ENCODE assay signal across 10 cellular contexts in the genomic region with DNA sequence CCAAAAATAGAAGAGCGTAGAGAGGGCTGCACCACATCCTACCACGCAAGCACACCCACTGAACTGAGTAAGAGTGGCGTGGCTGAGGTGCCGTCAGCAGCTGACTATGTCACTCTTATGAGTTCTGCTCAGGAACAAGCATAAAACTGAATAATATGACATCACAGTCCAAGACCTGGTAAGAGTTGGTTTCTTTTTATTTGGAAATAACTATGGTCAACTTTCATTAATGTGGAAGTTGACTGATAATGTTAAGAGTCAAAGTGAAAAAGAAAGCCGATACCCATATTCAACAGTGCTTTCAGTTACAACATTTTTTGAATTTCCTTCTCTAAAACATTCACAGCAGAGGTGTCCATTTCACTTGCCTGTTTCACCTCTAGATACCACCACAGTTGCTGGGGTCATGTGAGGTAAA. TPM values are rescaled to one million over a fixed set of nuclear protein-coding genes. Genes with fewer than 3 reads are reported as not detected.
DNase-seq lines count a peak whose midpoint lies in the region; ATAC-seq and TF ChIP-seq lines count a peak whose summit lies in the region.
"Had no signal": no experiment of that assay in that cellular context is flagged by ENCODE, and none has a peak within 500 bp of the region (broad histone marks: within the 10 kb centered on the region; RNA-seq: fewer than 3 reads in every experiment).

No MANE protein-coding gene starts in this region.

- no peak for TF ChIP-seq CTCF in breast epithelium (IDR thresholded peaks at IDR 0.05)

- peaks cover 40% of the 10 kb centered on the region for H3K36me3 Mint-ChIP-seq in activated CD4-positive, alpha-beta T cell treated with anti-CD3 and anti-CD28 coated beads for 36 hours (ENCODE audit: low read depth)
- peaks cover 37% of the 10 kb centered on the region for H3K36me3 Mint-ChIP-seq in activated CD4-positive, alpha-beta T cell treated with anti-CD3 and anti-CD28 coated beads, Interleukin-2, amount 10 ng/mL, durations not matched to agents 24 days and 14 days (ENCODE audit: low read depth)

- no peaks in the 10 kb centered on the region for H3K27me3 Mint-ChIP-seq in activated CD4-positive, alpha-beta T cell treated with anti-CD3 and anti-CD28 coated beads for 36 hours
- H3K27me3 Mint-ChIP-seq in activated CD4-positive, alpha-beta T cell treated with anti-CD3 and anti-CD28 coated beads, Interleukin-2, amount 10 ng/mL, durations not matched to agents 24 days and 14 days = no peaks in the 10 kb centered on the region
- H3K27me3 Mint-ChIP-seq: activated B cell treated with CpG ODN at 0.5 μM for 24 hours had no signal

- POLR2A ChIA-PET in activated CD4-positive, alpha-beta T cell treated with anti-CD3 and anti-CD28 coated beads for 36 hours (lab: Charles Lee) = no interaction called here

- DNase-seq in activated CD4-positive, alpha-beta T cell treated with anti-CD3 and anti-CD28 coated beads for 36 hours = peak; percentile 45
- no peak for DNase-seq in activated CD4-positive, alpha-beta T cell treated with anti-CD3 and anti-CD28 coated beads, Interleukin-2, amount 10 ng/mL, durations not matched to agents 24 days and 14 days
- DNase-seq in putamen (ENCODE audit: low spot score) (peak; percentile 66), GDM1 (lab: John Stamatoyannopoulos, UW) (no peak), breast epithelium (ENCODE audit: low spot score in 2 of 2) (no peak), GM03348 (ENCODE audit: low spot score) (no peak)
- DNase-seq: ACHN, activated B cell treated with CpG ODN at 0.5 μM for 24 hours had no signal

- no peak for TF ChIP-seq POLR2A in breast epithelium (IDR thresholded peaks at IDR 0.05)

- H3K36me3 ChIP-seq in breast epithelium = no peaks in the 10 kb centered on the region

- no peaks in the 10 kb centered on the region for H3K9me3 ChIP-seq in breast epithelium

- ATAC-seq in activated CD4-positive, alpha-beta T cell treated with anti-CD3 and anti-CD28 coated beads for 36 hours = peak; percentile 85
- ATAC-seq in GM21737 (IDR thresholded peaks at IDR 0.05; ENCODE audit: unreplicated experiment) = peak; percentile 60
- peak; percentile 71 for ATAC-seq in HG03521 (IDR thresholded peaks at IDR 0.05; ENCODE audit: unreplicated experiment)

- no peaks in the 10 kb centered on the region for H3K27me3 ChIP-seq in breast epithelium

- no peak overlapping the region for H3K4me3 ChIP-seq in breast epithelium

- intact Hi-C loops in activated CD4-positive, alpha-beta T cell treated with anti-CD3 and anti-CD28 coated beads for 36 hours (cut with DNase I, micrococcal nuclease) = no loop called here
- intact Hi-C loops in activated CD4-positive, alpha-beta T cell treated with anti-CD3 and anti-CD28 coated beads, Interleukin-2, amount 10 ng/mL, durations not matched to agents 24 days and 14 days (cut with micrococcal nuclease) = no loop called here
- intact Hi-C loops in breast epithelium (cut with DNase I; ENCODE audit: low total_unique reads) = no loop called here

- no peak overlapping the region for H3K27ac Mint-ChIP-seq in activated CD4-positive, alpha-beta T cell treated with anti-CD3 and anti-CD28 coated beads for 36 hours
- H3K27ac Mint-ChIP-seq in activated CD4-positive, alpha-beta T cell treated with anti-CD3 and anti-CD28 coated beads, Interleukin-2, amount 10 ng/mL, durations not matched to agents 24 days and 14 days = no peak overlapping the region
- H3K27ac Mint-ChIP-seq: activated B cell treated with CpG ODN at 0.5 μM for 24 hours had no signal

- H3K4me1 ChIP-seq in breast epithelium = no peaks in the 10 kb centered on the region

- H3K4me3 Mint-ChIP-seq in activated CD4-positive, alpha-beta T cell treated with anti-CD3 and anti-CD28 coated beads for 36 hours = no peak overlapping the region
- H3K4me3 Mint-ChIP-seq in activated CD4-positive, alpha-beta T cell treated with anti-CD3 and anti-CD28 coated beads, Interleukin-2, amount 10 ng/mL, durations not matched to agents 24 days and 14 days = no peak overlapping the region
- H3K4me3 Mint-ChIP-seq: activated B cell treated with CpG ODN at 0.5 μM for 24 hours had no signal

- no peaks in the 10 kb centered on the region for H3K9me3 Mint-ChIP-seq in activated CD4-positive, alpha-beta T cell treated with anti-CD3 and anti-CD28 coated beads for 36 hours (ENCODE audit: low read depth)
- H3K9me3 Mint-ChIP-seq in activated CD4-positive, alpha-beta T cell treated with anti-CD3 and anti-CD28 coated beads, Interleukin-2, amount 10 ng/mL, durations not matched to agents 24 days and 14 days = no peaks in the 10 kb centered on the region
- H3K9me3 Mint-ChIP-seq: activated B cell treated with CpG ODN at 0.5 μM for 24 hours had no signal

- H3K27ac ChIP-seq in breast epithelium = no peak overlapping the region

- peaks cover 18% of the 10 kb centered on the region for H3K4me1 Mint-ChIP-seq in activated CD4-positive, alpha-beta T cell treated with anti-CD3 and anti-CD28 coated beads for 36 hours
- H3K4me1 Mint-ChIP-seq in activated CD4-positive, alpha-beta T cell treated with anti-CD3 and anti-CD28 coated beads, Interleukin-2, amount 10 ng/mL, durations not matched to agents 24 days and 14 days = peaks cover 15% of the 10 kb centered on the region

- CTCF ChIA-PET in activated CD4-positive, alpha-beta T cell treated with anti-CD3 and anti-CD28 coated beads for 36 hours (lab: Charles Lee) = interaction anchor here (1.0 kb wide), 1 partner anchor 81 kb away, joined by 3 read pairs; no protein-coding TSS in a partner anchor

RNA-seq across cellular contexts. Expression of a gene that starts 44.6 kb away (rescaled TPM):
- 10 to 100 TPM; 19.9 to 21.9 TPM for total RNA-seq in activated CD4-positive, alpha-beta T cell treated with anti-CD3 and anti-CD28 coated beads for 36 hours
- 19.9 and 20.5 TPM in 2 replicates for total RNA-seq in activated CD4-positive, alpha-beta T cell treated with anti-CD3 and anti-CD28 coated beads, Interleukin-2, amount 10 ng/mL, durations not matched to agents 24 days and 14 days
- total RNA-seq in breast epithelium = 100 to 1,000 TPM in 1 of 3 donors, 10 to 100 TPM in 2; 94.4 to 250 (median 98.6) TPM

Comparison
In these comparisons a context has a peak if more than half of its experiments do, and no peak if none do; other contexts are left out.
1. DNase-seq: peak in activated CD4-positive, alpha-beta T cell treated with anti-CD3 and anti-CD28 coated beads for 36 hours (single experiment) and putamen (single experiment); none in activated CD4-positive, alpha-beta T cell treated with anti-CD3 and anti-CD28 coated beads, Interleukin-2, amount 10 ng/mL, durations not matched to agents 24 days and 14 days (single experiment), GDM1 (single experiment), breast epithelium (0 of 2) and GM03348 (single experiment).
2. Peak in every context shown above with its lines, with median percentiles within 50 percentile points of each other: ATAC-seq.